26 cellular contexts compared by ENCODE assay signal in genomic region chr4:119480331-119480730, GRCh38.
"Had no signal": no experiment of that assay in that cellular context is flagged by ENCODE, and none has a peak within 500 bp of the region (broad histone marks: within the 10 kb centered on the region; RNA-seq: fewer than 3 reads in every experiment).

No MANE protein-coding gene starts in this region.

- H3K36me3 ChIP-seq: pancreas, prostate gland, thoracic aorta, uterus had no signal

- H3K4me1 Mint-ChIP-seq: mesothelial cell of epicardium; naive B cell; natural killer cell; stimulated activated naive B cell treated with anti-CD40 and anti-IgM and Interleukin-4, amounts not matched to agents 10 μg/mL and 1 μg/mL and 100 μg/mL, for 72 hours had no signal

- H3K9me3 ChIP-seq: pancreas, prostate gland, stomach, thoracic aorta, tibial nerve, uterus had no signal

- FAIRE-seq: pancreas had no signal

- H3K27ac Mint-ChIP-seq: mesothelial cell of epicardium; natural killer cell; stimulated activated naive B cell treated with anti-CD40 and anti-IgM and Interleukin-4, amounts not matched to agents 10 μg/mL and 1 μg/mL and 100 μg/mL, for 72 hours; type B pancreatic cell had no signal

- DNase-seq: islet precursor cell; left ventricle myocardium inferior; mesendoderm; naive B cell; natural killer cell; pancreas; posterior cingulate gyrus; retina; right cardiac atrium; stimulated activated CD4-positive, alpha-beta T cell treated with anti-CD3 and anti-CD28 coated beads, Interleukin-12 subunit alpha, Interleukin-12 subunit beta, amount 100 ng/mL, for 4 hours; stimulated activated CD4-positive, alpha-beta T cell treated with anti-CD3 and anti-CD28 coated beads, Interleukin-15, amount 100 ng/mL, for 24 hours; stimulated activated CD4-positive, alpha-beta T cell treated with anti-CD3 and anti-CD28 coated beads, Interleukin-2, amount 100 ng/mL, for 24 hours; stimulated activated CD4-positive, alpha-beta T cell treated with anti-CD3 and anti-CD28 coated beads, Interleukin-4, amount 100 ng/mL, for 1 hour; stimulated activated naive B cell treated with anti-CD40 and anti-IgM and Interleukin-4, amounts not matched to agents 10 μg/mL and 1 μg/mL and 100 μg/mL, for 72 hours; stimulated activated naive CD8-positive, alpha-beta T cell treated with anti-CD3 and anti-CD28 coated beads, Interleukin-15, Interleukin-2, amounts not matched to agents 100 U/mL and 50 U/mL, for 24 hours; stomach; uterus had no signal

- H3K27me3 Mint-ChIP-seq: naive B cell; stimulated activated naive B cell treated with anti-CD40 and anti-IgM and Interleukin-4, amounts not matched to agents 10 μg/mL and 1 μg/mL and 100 μg/mL, for 72 hours; type B pancreatic cell had no signal

- ATAC-seq: natural killer cell; pancreas; right cardiac atrium; sciatic nerve; stimulated activated naive B cell treated with anti-CD40 and anti-IgM and Interleukin-4, amounts not matched to agents 10 μg/mL and 1 μg/mL and 100 μg/mL, for 72 hours; stimulated activated naive CD8-positive, alpha-beta T cell treated with anti-CD3 and anti-CD28 coated beads, Interleukin-15, Interleukin-2, amounts not matched to agents 100 U/mL and 50 U/mL, for 24 hours had no signal

- H3K4me1 ChIP-seq: pancreas, prostate gland, stomach, suprapubic skin, tibial nerve, uterus had no signal

- H3K4me3 Mint-ChIP-seq: mesothelial cell of epicardium; naive B cell; natural killer cell; stimulated activated naive B cell treated with anti-CD40 and anti-IgM and Interleukin-4, amounts not matched to agents 10 μg/mL and 1 μg/mL and 100 μg/mL, for 72 hours; type B pancreatic cell had no signal

- H3K27ac ChIP-seq: left ventricle myocardium inferior, pancreas, prostate gland, skin epidermis, stomach, suprapubic skin, thoracic aorta, tibial nerve, uterus had no signal

- H3K27me3 ChIP-seq: pancreas, stomach, suprapubic skin, tibial nerve, uterus had no signal

- H3K4me3 ChIP-seq: left ventricle myocardium inferior, lung, pancreas, prostate gland, skin epidermis, stomach, suprapubic skin, thoracic aorta, tibial nerve, uterus had no signal
